23 cellular contexts compared by ENCODE assay signal in the genomic region with DNA sequence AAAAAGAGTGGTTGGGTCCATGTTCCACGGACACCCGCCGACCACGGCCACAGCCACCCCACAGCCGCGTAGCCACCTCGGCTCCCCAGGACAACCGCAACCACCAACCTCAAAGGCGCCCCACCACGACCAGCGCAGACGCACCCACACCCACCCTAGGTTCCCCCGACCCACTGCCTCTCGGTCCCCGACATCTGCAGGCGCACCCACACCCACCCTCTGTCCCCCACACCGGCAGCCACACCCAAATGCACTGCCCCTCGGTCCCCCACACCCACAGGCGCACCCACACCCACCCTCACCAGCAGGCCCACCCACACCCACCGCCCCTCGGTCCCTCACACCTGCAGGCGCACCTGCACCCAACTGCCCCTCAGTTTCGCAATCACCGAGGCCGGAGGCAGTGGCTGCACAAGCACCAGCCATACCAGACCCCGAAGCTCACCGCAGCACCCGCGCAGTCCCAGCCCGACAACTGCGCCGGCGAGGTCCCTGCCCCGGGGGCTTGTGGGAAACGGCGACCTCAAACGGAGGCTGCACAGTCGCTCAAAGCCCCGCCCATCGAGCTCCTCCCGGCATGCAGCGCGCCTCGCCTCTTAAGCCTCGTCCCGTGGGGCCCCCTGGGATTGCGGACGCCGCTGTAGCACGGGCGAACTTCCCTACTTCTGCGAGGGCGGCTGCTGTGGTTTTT. TPM values are rescaled to one million over a fixed set of nuclear protein-coding genes. Genes with fewer than 3 reads are reported as not detected.
DNase-seq lines count a peak whose midpoint lies in the region; ATAC-seq and TF ChIP-seq lines count a peak whose summit lies in the region.
"Had no signal": no experiment of that assay in that cellular context is flagged by ENCODE, and none has a peak within 500 bp of the region (broad histone marks: within the 10 kb centered on the region; RNA-seq: fewer than 3 reads in every experiment).

No MANE protein-coding gene starts in this region.

- H3K4me1 Mint-ChIP-seq in stimulated activated memory B cell treated with anti-CD40 and anti-IgM and Interleukin-4, amounts not matched to agents 10 μg/mL and 1 μg/mL and 100 μg/mL, for 72 hours, result no peaks in the 10 kb centered on the region
- H3K4me1 Mint-ChIP-seq in CD8-positive, alpha-beta memory T cell, result no peaks in the 10 kb centered on the region

- peaks cover 34% of the 10 kb centered on the region for H3K36me3 ChIP-seq in BLaER1
- H3K36me3 ChIP-seq in HEK293 (ENCODE audit: control insufficient read depth in 2 of 2, insufficient read depth in 1 of 2, low read length in 2 of 2), result peaks cover 0 to 3% of the 10 kb centered on the region in 2 experiments; a peak in 2 of 3 replicates
- H3K36me3 ChIP-seq in CD8-positive, alpha-beta memory T cell (ENCODE audit: insufficient read depth, low read length), result no peaks in the 10 kb centered on the region
- H3K36me3 ChIP-seq: BE2C had no signal

- H3K4me3 ChIP-seq in BLaER1 (peak overlapping the region; percentile 54), HEK293 (ENCODE audit: low read depth, low read length) (no peak overlapping the region)
- H3K4me3 ChIP-seq in CD8-positive, alpha-beta memory T cell (ENCODE audit: low read length), result no peak overlapping the region
- H3K4me3 ChIP-seq: PC-9, SJSA1 had no signal

- ATAC-seq in esophagus mucosa, result peak; percentile 23
- ATAC-seq in stimulated activated memory B cell treated with anti-CD40 and anti-IgM and Interleukin-4, amounts not matched to agents 10 μg/mL and 1 μg/mL and 100 μg/mL, for 72 hours, result peak; percentile 56
- no peak for ATAC-seq in activated CD4-positive, CD25-positive, alpha-beta regulatory T cell treated with anti-CD3 and anti-CD28 coated beads, Interleukin-2, amount 50 U/mL, for 24 hours

- H3K9me3 ChIP-seq in BLaER1, result peaks cover 40% of the 10 kb centered on the region
- H3K9me3 ChIP-seq in HEK293 (ENCODE audit: control insufficient read depth, insufficient read depth, low read depth, low read length), result no peaks in the 10 kb centered on the region
- no peaks in the 10 kb centered on the region for H3K9me3 ChIP-seq in CD8-positive, alpha-beta memory T cell (ENCODE audit: low read length)
- H3K9me3 ChIP-seq: BE2C had no signal

- H3K27me3 Mint-ChIP-seq in stimulated activated memory B cell treated with anti-CD40 and anti-IgM and Interleukin-4, amounts not matched to agents 10 μg/mL and 1 μg/mL and 100 μg/mL, for 72 hours, result no peaks in the 10 kb centered on the region
- H3K27me3 Mint-ChIP-seq in CD8-positive, alpha-beta memory T cell, result no peaks in the 10 kb centered on the region
- H3K27me3 Mint-ChIP-seq: CD4-positive, CD25-positive, alpha-beta regulatory T cell had no signal

- DNase-seq in COLO668 (lab: John Stamatoyannopoulos, UW; ENCODE audit: unreplicated experiment), result no peak
- no peak for DNase-seq in CD8-positive, alpha-beta memory T cell
- DNase-seq: 8988T; ACHN; BE2C; CD4-positive, CD25-positive, alpha-beta regulatory T cell; COR-L47; DMS53; Kasumi-1; NCI-H1092 treated with DMSO at 0.1 percent for 48 hours; NCI-H1436; NCI-H187 treated with DMSO at 0.1 percent for 48 hours; NCI-H2171 treated with DMSO at 0.1 percent for 48 hours; PC-9; Right ventricle myocardium superior had no signal

- H4K20me1 ChIP-seq in BLaER1, result peaks cover 12% of the 10 kb centered on the region; the same call in 1 of the 2 replicates

- CTCF ChIA-PET in HEK293 (lab: Yijun Ruan, JAX), result interaction anchor here (0.5 kb wide), 1 partner anchor 280 kb away, joined by 4 read pairs; no protein-coding TSS in a partner anchor
- CTCF ChIA-PET in CD8-positive, alpha-beta memory T cell (lab: Charles Lee), result no interaction called here

- peak overlapping the region; percentile 85 for H3K4me2 ChIP-seq in BLaER1
- H3K4me2 ChIP-seq: PC-9 had no signal

- no peak for TF ChIP-seq CTCF in HEK293 (tag by site-specific recombination; IDR thresholded peaks at IDR 0.05)

- peaks cover 6% of the 10 kb centered on the region for H3K9me3 Mint-ChIP-seq in stimulated activated memory B cell treated with anti-CD40 and anti-IgM and Interleukin-4, amounts not matched to agents 10 μg/mL and 1 μg/mL and 100 μg/mL, for 72 hours
- peaks cover 7 to 16% (median 10%) of the 10 kb centered on the region in 5 donors for H3K9me3 Mint-ChIP-seq in CD8-positive, alpha-beta memory T cell

- H3K4me3 Mint-ChIP-seq in stimulated activated memory B cell treated with anti-CD40 and anti-IgM and Interleukin-4, amounts not matched to agents 10 μg/mL and 1 μg/mL and 100 μg/mL, for 72 hours, result no peak overlapping the region
- H3K4me3 Mint-ChIP-seq in CD8-positive, alpha-beta memory T cell, result no peak overlapping the region
- H3K4me3 Mint-ChIP-seq: CD4-positive, CD25-positive, alpha-beta regulatory T cell had no signal

- H3K27me3 ChIP-seq in BLaER1, result no peaks in the 10 kb centered on the region
- no peaks in the 10 kb centered on the region for H3K27me3 ChIP-seq in CD8-positive, alpha-beta memory T cell (ENCODE audit: insufficient read depth, low read length, poor library complexity, severe bottlenecking)
- H3K27me3 ChIP-seq: BE2C, SJSA1 had no signal

- POLR2A ChIA-PET in HEK293 (lab: Yijun Ruan, JAX), result interaction anchor here (1.1 kb wide), 1 partner anchor 24 kb away, joined by 3 read pairs; no protein-coding TSS in a partner anchor
- POLR2A ChIA-PET in CD8-positive, alpha-beta memory T cell (lab: Charles Lee), result no interaction called here

- H3K9ac ChIP-seq in BLaER1, result no peak overlapping the region

- peaks cover 17% of the 10 kb centered on the region for H3K36me3 Mint-ChIP-seq in stimulated activated memory B cell treated with anti-CD40 and anti-IgM and Interleukin-4, amounts not matched to agents 10 μg/mL and 1 μg/mL and 100 μg/mL, for 72 hours
- H3K36me3 Mint-ChIP-seq in CD8-positive, alpha-beta memory T cell, result peaks cover 7 to 11% (median 8%) of the 10 kb centered on the region in 3 donors

- H3K27ac Mint-ChIP-seq in stimulated activated memory B cell treated with anti-CD40 and anti-IgM and Interleukin-4, amounts not matched to agents 10 μg/mL and 1 μg/mL and 100 μg/mL, for 72 hours, result no peak overlapping the region
- H3K27ac Mint-ChIP-seq in CD8-positive, alpha-beta memory T cell, result no peak overlapping the region
- H3K27ac Mint-ChIP-seq: CD4-positive, CD25-positive, alpha-beta regulatory T cell had no signal

- peaks cover 52% of the 10 kb centered on the region for H3K4me1 ChIP-seq in BLaER1
- H3K4me1 ChIP-seq in HEK293 (ENCODE audit: control insufficient read depth, insufficient read depth, low read length), result no peaks in the 10 kb centered on the region
- H3K4me1 ChIP-seq in CD8-positive, alpha-beta memory T cell (ENCODE audit: insufficient read depth, low read length), result no peaks in the 10 kb centered on the region
- H3K4me1 ChIP-seq: BE2C, SJSA1 had no signal

- H3K27ac ChIP-seq in BLaER1 (0 out of 2 replicates have a peak overlapping the region, but pooled peaks have one; percentile 13), HEK293 (ENCODE audit: extremely low read depth, low read depth, low read length) (no peak overlapping the region)
- no peak overlapping the region for H3K27ac ChIP-seq in CD8-positive, alpha-beta memory T cell (ENCODE audit: low read depth, low read length)
- H3K27ac ChIP-seq: HL-60, PC-9, SJSA1 had no signal

TF ChIP-seq in HEK293, 187 proteins besides CTCF, POLR2A, EP300 and RAD21 (continues in another document):
- TF ChIP-seq REPIN1 (tag by site-specific recombination; IDR thresholded peaks at IDR 0.05; ENCODE audit: low read depth), result no peak
- no peak for TF ChIP-seq RBAK (tag by site-specific recombination; IDR thresholded peaks at IDR 0.05)
- TF ChIP-seq, protein P1, sequence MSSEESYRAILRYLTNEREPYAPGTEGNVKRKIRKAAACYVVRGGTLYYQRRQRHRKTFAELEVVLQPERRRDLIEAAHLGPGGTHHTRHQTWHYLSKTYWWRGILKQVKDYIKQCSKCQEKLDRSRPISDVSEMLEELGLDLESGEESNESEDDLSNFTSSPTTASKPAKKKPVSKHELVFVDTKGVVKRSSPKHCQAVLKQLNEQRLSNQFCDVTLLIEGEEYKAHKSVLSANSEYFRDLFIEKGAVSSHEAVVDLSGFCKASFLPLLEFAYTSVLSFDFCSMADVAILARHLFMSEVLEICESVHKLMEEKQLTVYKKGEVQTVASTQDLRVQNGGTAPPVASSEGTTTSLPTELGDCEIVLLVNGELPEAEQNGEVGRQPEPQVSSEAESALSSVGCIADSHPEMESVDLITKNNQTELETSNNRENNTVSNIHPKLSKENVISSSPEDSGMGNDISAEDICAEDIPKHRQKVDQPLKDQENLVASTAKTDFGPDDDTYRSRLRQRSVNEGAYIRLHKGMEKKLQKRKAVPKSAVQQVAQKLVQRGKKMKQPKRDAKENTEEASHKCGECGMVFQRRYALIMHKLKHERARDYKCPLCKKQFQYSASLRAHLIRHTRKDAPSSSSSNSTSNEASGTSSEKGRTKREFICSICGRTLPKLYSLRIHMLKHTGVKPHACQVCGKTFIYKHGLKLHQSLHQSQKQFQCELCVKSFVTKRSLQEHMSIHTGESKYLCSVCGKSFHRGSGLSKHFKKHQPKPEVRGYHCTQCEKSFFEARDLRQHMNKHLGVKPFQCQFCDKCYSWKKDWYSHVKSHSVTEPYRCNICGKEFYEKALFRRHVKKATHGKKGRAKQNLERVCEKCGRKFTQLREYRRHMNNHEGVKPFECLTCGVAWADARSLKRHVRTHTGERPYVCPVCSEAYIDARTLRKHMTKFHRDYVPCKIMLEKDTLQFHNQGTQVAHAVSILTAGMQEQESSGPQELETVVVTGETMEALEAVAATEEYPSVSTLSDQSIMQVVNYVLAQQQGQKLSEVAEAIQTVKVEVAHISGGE (tag by site-specific recombination; conservative IDR thresholded peaks at IDR 0.05; ENCODE audit: low read depth), result no peak
- no peak for TF ChIP-seq ZNF510 (tag by site-specific recombination; IDR thresholded peaks at IDR 0.05; ENCODE audit: insufficient replicate concordance)
- TF ChIP-seq ZFHX2 (tag by site-specific recombination; conservative IDR thresholded peaks at IDR 0.05), result 0 out of 2 replicates have a peak, but pooled peaks have one; percentile 16
- no peak for TF ChIP-seq HOXA7 (CRISPR knock-in tag; IDR thresholded peaks at IDR 0.05; ENCODE audit: borderline replicate concordance)
- TF ChIP-seq ZNF658 (tag by site-specific recombination; IDR thresholded peaks at IDR 0.05), result no peak
- TF ChIP-seq ZBTB7A (tag by site-specific recombination; IDR thresholded peaks at IDR 0.05; ENCODE audit: low read depth), result no peak

RNA-seq across cellular contexts. Expression of a gene that starts 18.3 kb away (rescaled TPM):
- 2.4 TPM for total RNA-seq in esophagus mucosa
- total RNA-seq in CD8-positive, alpha-beta memory T cell, result 1 to 10 TPM; 3.8 to 4.1 TPM
- polyA plus RNA-seq in CD8-positive, alpha-beta memory T cell, result 3.1 TPM

RNA-seq across cellular contexts. Expression of a gene that starts 25.8 kb away (rescaled TPM):
- 4.7 TPM for total RNA-seq in esophagus mucosa
- total RNA-seq in CD8-positive, alpha-beta memory T cell, result 1 to 10 TPM; 4.4 TPM
- 3.2 TPM for polyA plus RNA-seq in CD8-positive, alpha-beta memory T cell

RNA-seq across cellular contexts. Expression of a gene that starts 50.9 kb away (rescaled TPM):
- 0.40 TPM for total RNA-seq in esophagus mucosa
- 1 to 10 TPM; 1.1 to 1.3 TPM for total RNA-seq in CD8-positive, alpha-beta memory T cell
- not detected for polyA plus RNA-seq in CD8-positive, alpha-beta memory T cell
- total RNA-seq: CD4-positive, CD25-positive, alpha-beta regulatory T cell had no signal
- polyA plus RNA-seq: CD4-positive, CD25-positive, alpha-beta regulatory T cell had no signal

RNA-seq across cellular contexts. Expression of a gene that starts 59.4 kb away (rescaled TPM):
- 0.60 TPM for total RNA-seq in esophagus mucosa
- not detected for total RNA-seq in CD8-positive, alpha-beta memory T cell
- polyA plus RNA-seq in CD8-positive, alpha-beta memory T cell, result not detected
- total RNA-seq: CD4-positive, CD25-positive, alpha-beta regulatory T cell; H4; PC-9; Right ventricle myocardium superior had no signal
- polyA plus RNA-seq: CD4-positive, CD25-positive, alpha-beta regulatory T cell had no signal

Comparison
In these comparisons a context has a peak if more than half of its experiments do, and no peak if none do; other contexts are left out.
1. ATAC-seq: peak in esophagus mucosa (single experiment) and stimulated activated memory B cell treated with anti-CD40 and anti-IgM and Interleukin-4, amounts not matched to agents 10 μg/mL and 1 μg/mL and 100 μg/mL, for 72 hours (single experiment); none in activated CD4-positive, CD25-positive, alpha-beta regulatory T cell treated with anti-CD3 and anti-CD28 coated beads, Interleukin-2, amount 50 U/mL, for 24 hours (0 of 2).